ENCODE assay signal across 7 cellular contexts in genomic region chr7:73978681-73979563, GRCh38. TPM values are rescaled to one million over a fixed set of nuclear protein-coding genes. Genes with fewer than 3 reads are reported as not detected.
DNase-seq lines count a peak whose midpoint lies in the region; ATAC-seq, FAIRE-seq and TF ChIP-seq lines count a peak whose summit lies in the region.

No MANE protein-coding gene starts in this region.

- H3F3A ChIP-seq in OCI-LY1 (ENCODE audit: insufficient read depth, low read length): no peaks in the 10 kb centered on the region

- no peak for ATAC-seq in HG02623 (IDR thresholded peaks at IDR 0.05; ENCODE audit: unreplicated experiment)
- no peak for ATAC-seq in GM18861 (IDR thresholded peaks at IDR 0.05; ENCODE audit: unreplicated experiment)

- no peaks in the 10 kb centered on the region for H3K9me2 ChIP-seq in OCI-LY1 (ENCODE audit: low read depth, low read length)

- peak overlapping the region; percentile 95 to 97 (median 96) for H3K27ac Mint-ChIP-seq in nephron

- H3K4me1 ChIP-seq in OCI-LY1 (ENCODE audit: insufficient read depth, low read length, severe bottlenecking): no peaks in the 10 kb centered on the region

- FAIRE-seq in HTR-8/SVneo (lab: Jason Lieb, UNC): no peak

- H3K79me2 ChIP-seq in OCI-LY1 (ENCODE audit: insufficient read depth, low read length): no peaks in the 10 kb centered on the region

- no peak overlapping the region for H2AFZ ChIP-seq in OCI-LY1 (ENCODE audit: low read length)

- peak; percentile 78 for DNase-seq in GM03348 (ENCODE audit: low spot score)
- peak; percentile 29 for DNase-seq in HTR-8/SVneo (ENCODE audit: insufficient read length, low spot score)
- DNase-seq in dermis microvascular lymphatic vessel endothelial cell (ENCODE audit: low read depth in 2 of 2): peak; percentile 39 to 48

- H3K27ac ChIP-seq in OCI-LY1 (ENCODE audit: low read depth, low read length, poor library complexity, severe bottlenecking): no peak overlapping the region

- H3K36me3 Mint-ChIP-seq in nephron (ENCODE audit: low read depth): no peaks in the 10 kb centered on the region

- peaks cover 10% of the 10 kb centered on the region; the same call in 1 of the 2 replicates for H3K27me3 ChIP-seq in OCI-LY1 (ENCODE audit: insufficient read depth, low read length)

- no peaks in the 10 kb centered on the region for H3K9me3 Mint-ChIP-seq in nephron

- no peaks in the 10 kb centered on the region for H3K36me3 ChIP-seq in OCI-LY1 (ENCODE audit: insufficient read depth, low read length)

- no peak overlapping the region for H3K4me3 ChIP-seq in OCI-LY1 (ENCODE audit: low read depth, low read length, poor library complexity, severe bottlenecking)

- TF ChIP-seq CTCF in OCI-LY1 (IDR thresholded peaks at IDR 0.05; ENCODE audit: low read length): peak; percentile 78
- TF ChIP-seq CTCF in nephron (IDR thresholded peaks at IDR 0.05; ENCODE audit: unreplicated experiment in 3 of 3): peak in 1 of 3 experiments; percentile 21

- H3K4me2 ChIP-seq in OCI-LY1 (ENCODE audit: low read length): no peak overlapping the region

- H3K9ac ChIP-seq in OCI-LY1 (ENCODE audit: low read length): no peak overlapping the region

- peak overlapping the region; percentile 19 to 58 (median 42) for H3K4me3 Mint-ChIP-seq in nephron

- peaks cover 64% of the 10 kb centered on the region for H3K27me3 Mint-ChIP-seq in nephron (ENCODE audit: low read depth)

- H4K20me1 ChIP-seq in OCI-LY1 (ENCODE audit: insufficient read depth, low read length): no peaks in the 10 kb centered on the region

- H3K9me3 ChIP-seq in OCI-LY1 (ENCODE audit: low read length): no peaks in the 10 kb centered on the region

- H3K4me1 Mint-ChIP-seq in nephron: peaks cover 75% of the 10 kb centered on the region

RNA-seq across cellular contexts. Expression of gene ELN, which starts 49.1 kb away (rescaled TPM):
- 6.2 and 31.0 TPM in 2 replicates for total RNA-seq in dermis microvascular lymphatic vessel endothelial cell
